8 cellular contexts compared by ENCODE assay signal in genomic region chr6:138105880-138106664, GRCh38. TPM values are rescaled to one million over a fixed set of nuclear protein-coding genes. Genes with fewer than 3 reads are reported as not detected.
A peak's percentile ranks its signal among the peaks of the same experiment; 100 is the strongest.
DNase-seq lines count a peak whose midpoint lies in the region; ATAC-seq, FAIRE-seq and TF ChIP-seq lines count a peak whose summit lies in the region.

No MANE protein-coding gene starts in this region.

- 7% methylated on average over 10 of the region's 10 CpGs for WGBS in K562 (ENCODE audit: insufficient coverage, low coverage, missing lambda C conversion rate)

- TF ChIP-seq RAD21 in K562 (CRISPR knock-in tag; conservative IDR thresholded peaks at IDR 0.05 in 1 of 2, IDR thresholded peaks at IDR 0.05 in 1 of 2) = no peak

- peaks cover 0 to 3% (median 0%) of the 10 kb centered on the region in 7 donors for H3K9me3 Mint-ChIP-seq in CD4-positive, CD25-positive, alpha-beta regulatory T cell

- no peak overlapping the region for H3K9ac ChIP-seq in K562 (ENCODE audit: insufficient read depth in 1 of 2, low read depth in 2 of 2, low read length in 2 of 2)

- H3K4me2 ChIP-seq in K562 (ENCODE audit: insufficient read depth, low read length) = no peak overlapping the region

- no peaks in the 10 kb centered on the region for H3K36me3 Mint-ChIP-seq in CD4-positive, CD25-positive, alpha-beta regulatory T cell

- POLR2A ChIA-PET in K562 (lab: Yijun Ruan, JAX) = interaction anchor here (0.5 to 0.9 kb wide), 4 partner anchors 101 to 791 kb away, joined by 3 to 6 read pairs (median 3); no protein-coding TSS in a partner anchor

- H3K27me3 Mint-ChIP-seq in CD4-positive, CD25-positive, alpha-beta regulatory T cell = peaks cover 32% of the 10 kb centered on the region

- no peaks in the 10 kb centered on the region for H3K9me1 ChIP-seq in K562 (ENCODE audit: control insufficient read depth, insufficient read depth, low read length)

- peaks cover 22% of the 10 kb centered on the region for H3K4me1 ChIP-seq in CD4-positive, CD25-positive, alpha-beta regulatory T cell (ENCODE audit: control insufficient read depth, insufficient read depth, low read length, poor library complexity, severe bottlenecking)
- H3K4me1 ChIP-seq in K562 (replicated peaks in 1 of 2; ENCODE audit: control insufficient read depth in 2 of 2, insufficient read depth in 2 of 2, low read length in 2 of 2) (peaks cover 0 to 12% of the 10 kb centered on the region in 2 experiments; a peak in 2 of 5 replicates), vagina (peaks cover 17% of the 10 kb centered on the region)

- H4K20me1 ChIP-seq in K562 (replicated peaks; ENCODE audit: control insufficient read depth, insufficient read depth, low read length) = no peaks in the 10 kb centered on the region; the same call in 1 of the 2 replicates

- no peak overlapping the region for H2AFZ ChIP-seq in K562 (ENCODE audit: low read depth, low read length)

- H3K4me1 Mint-ChIP-seq in CD4-positive, CD25-positive, alpha-beta regulatory T cell = peaks cover 9 to 30% (median 20%) of the 10 kb centered on the region in 4 donors

- peak in 1 of 3 donors; percentile 15 for DNase-seq in CD4-positive, CD25-positive, alpha-beta regulatory T cell
- DNase-seq in LoVo (ENCODE audit: low spot score) = peak; percentile 42
- no peak for DNase-seq in K562 (ENCODE audit: extremely low read depth in 1 of 4, low spot score in 3 of 4)
- no peak for DNase-seq in left lobe of liver (ENCODE audit: low spot score)
- no peak for DNase-seq in vagina (ENCODE audit: extremely low spot score in 2 of 2)
- DNase-seq in H4 (ENCODE audit: low spot score) = no peak
- no peak for DNase-seq in islet precursor cell

- TF ChIP-seq CTCF in K562 (IDR thresholded peaks at IDR 0.05 in 2 of 3, conservative IDR thresholded peaks at IDR 0.05 in 1 of 3; ENCODE audit: insufficient read depth in 2 of 3, low read depth in 1 of 3, low read length in 3 of 3) (no peak), vagina (IDR thresholded peaks at IDR 0.05) (no peak)

- H3K9me3 ChIP-seq in CD4-positive, CD25-positive, alpha-beta regulatory T cell (ENCODE audit: control insufficient read depth in 2 of 2, low read length in 2 of 2) = no peaks in the 10 kb centered on the region
- H3K9me3 ChIP-seq in K562 (replicated peaks; ENCODE audit: control insufficient read depth, insufficient read depth, low read depth, low read length) (no peaks in the 10 kb centered on the region), vagina (no peaks in the 10 kb centered on the region)

- peak overlapping the region; percentile 69 for H3K4me3 ChIP-seq in CD4-positive, CD25-positive, alpha-beta regulatory T cell (ENCODE audit: low read depth, low read length)
- no peak overlapping the region for H3K4me3 ChIP-seq in K562
- peak overlapping the region; percentile 72 to 93 for H3K4me3 ChIP-seq in vagina

- no peaks in the 10 kb centered on the region for H3K36me3 ChIP-seq in CD4-positive, CD25-positive, alpha-beta regulatory T cell (ENCODE audit: control insufficient read depth, insufficient read depth, low read length)
- H3K36me3 ChIP-seq in K562 (ENCODE audit: control insufficient read depth, insufficient read depth, low read length) = no peaks in the 10 kb centered on the region
- no peaks in the 10 kb centered on the region for H3K36me3 ChIP-seq in vagina

- intact Hi-C loops in K562 (cut with micrococcal nuclease) (loop anchor here (5.0 to 10.0 kb wide), 2 partner anchors 239 to 831 kb away; partner anchors contain the start of gene TNFAIP3), vagina (cut with DNase I) (loop anchor here (5.0 kb wide), 1 partner anchor 109 kb away; no protein-coding TSS in a partner anchor)

- ATAC-seq in CD4-positive, CD25-positive, alpha-beta regulatory T cell (ENCODE audit: low read depth in 2 of 2) = no peak
- ATAC-seq in K562 = no peak
- ATAC-seq in left lobe of liver = peak; percentile 9
- ATAC-seq in HG03097 (IDR thresholded peaks at IDR 0.05; ENCODE audit: low FRiP score, unreplicated experiment) = no peak

- FAIRE-seq in K562 (lab: Jason Lieb, UNC) = no peak

- peak overlapping the region; percentile 76 to 96 (median 90) for H3K4me3 Mint-ChIP-seq in CD4-positive, CD25-positive, alpha-beta regulatory T cell

- peak overlapping the region in 1 of 3 donors; percentile 43 for H3K27ac Mint-ChIP-seq in CD4-positive, CD25-positive, alpha-beta regulatory T cell

- no peak for TF ChIP-seq POLR2A in K562 (conservative IDR thresholded peaks at IDR 0.05)
- no peak for TF ChIP-seq POLR2A in vagina (IDR thresholded peaks at IDR 0.05)

- in situ Hi-C loops in K562 (cut with MboI) = no loop called here

- no TSS peak for BruUV-seq in K562 (replicated peaks; lab: Mats Ljungman, UMichigan)

- no peak for TF ChIP-seq EP300 in K562 (IDR thresholded peaks at IDR 0.05; ENCODE audit: low read length)

- CTCF ChIA-PET in K562 (lab: Yijun Ruan, JAX; ENCODE audit: low intra/inter-chr PET ratio) = interaction anchor here (0.7 kb wide), 1 partner anchor 102 kb away, joined by 3 read pairs; no protein-coding TSS in a partner anchor

- no peak overlapping the region for H3K27ac ChIP-seq in CD4-positive, CD25-positive, alpha-beta regulatory T cell (ENCODE audit: insufficient read depth, low read length, poor library complexity, severe bottlenecking)
- H3K27ac ChIP-seq in K562 (ENCODE audit: extremely low read depth, low read depth, low read length) (no peak overlapping the region), vagina (peak overlapping the region; percentile 96)

- H3K27me3 ChIP-seq in CD4-positive, CD25-positive, alpha-beta regulatory T cell (ENCODE audit: control insufficient read depth, insufficient read depth, low read length) = peaks cover 7% of the 10 kb centered on the region
- H3K27me3 ChIP-seq in K562 (ENCODE audit: control insufficient read depth in 2 of 2, insufficient read depth in 2 of 2, low read length in 2 of 2) = peaks cover 44 to 58% of the 10 kb centered on the region in 2 experiments
- H3K27me3 ChIP-seq in vagina = no peaks in the 10 kb centered on the region

- H3K79me2 ChIP-seq in K562 (ENCODE audit: control insufficient read depth, insufficient read depth, low read length) = no peaks in the 10 kb centered on the region

TF ChIP-seq in K562, 482 proteins besides CTCF, POLR2A, EP300 and RAD21 (continues in another document):
- TF ChIP-seq PCBP1 (IDR thresholded peaks at IDR 0.05; ENCODE audit: low read depth, low read length, poor library complexity, severe bottlenecking) (no peak), CBFA2T3 (IDR thresholded peaks at IDR 0.05) (no peak), ZNF507 (tag; conservative IDR thresholded peaks at IDR 0.05) (no peak), BMI1 (IDR thresholded peaks at IDR 0.05; ENCODE audit: low read length) (peak; percentile 47), SMARCB1 (IDR thresholded peaks at IDR 0.05; ENCODE audit: insufficient read length, low read depth) (no peak), JUNB (CRISPR knock-in tag; conservative IDR thresholded peaks at IDR 0.05) (no peak), HOXB6 (CRISPR knock-in tag; IDR thresholded peaks at IDR 0.05; ENCODE audit: borderline replicate concordance) (no peak)

RNA-seq across cellular contexts. Expression of gene PERP, which starts 1.1 kb away (rescaled TPM):
- total RNA-seq in CD4-positive, CD25-positive, alpha-beta regulatory T cell = 2.3 TPM
- polyA plus RNA-seq in CD4-positive, CD25-positive, alpha-beta regulatory T cell = 10 to 100 TPM in 2 of 4 donors, 1 to 10 TPM in 2; 4.0 to 12.4 (median 8.1) TPM
- total RNA-seq in K562 (2011; cell fraction: chromatin; rRNA removed; ENCODE audit: low replicate concordance) = not detected in 2 replicates
- total RNA-seq in K562 (2011; cell fraction: nucleolus; rRNA removed) = under 0.01 TPM in 1 of 2 replicates, not detected in the other
- not detected in 2 replicates for total RNA-seq in K562 (2011; cell fraction: nucleoplasm; rRNA removed)
- total RNA-seq in K562 (2014; rRNA removed) (0.04 and 0.05 TPM in 2 replicates), K562 (2014; rRNA removed; fragmentation: Illumina TruSeq; extraction: Trizol) (0.04 and 0.06 TPM in 2 replicates), K562 (2015; rRNA removed; fragmentation: Illumina TruSeq; extraction: Trizol) (0.04 TPM in 2 replicates), K562 (2021) (0.27 and 0.34 TPM in 2 replicates), left lobe of liver (36.4 TPM), vagina (279 TPM)
- polyA plus RNA-seq in K562 (2011; rRNA removed) (0.11 and 0.12 TPM in 2 replicates), K562 (2014; fragmentation: Illumina TruSeq; extraction: Trizol) (0.03 and 0.07 TPM in 2 replicates), K562 (2014; fragmentation: Nextera tagmentation; extraction: Ambion mirVana) (under 1 TPM in 1 of 2 experiments, not detected in 1; 0.01 TPM), K562 (2014; rRNA removed) (0.07 TPM in 1 of 2 replicates, not detected in the other)
- polyA plus RNA-seq in K562 (2011; cell fraction: cytosol; rRNA removed) = 0.07 and 0.12 TPM in 2 replicates
- polyA plus RNA-seq in K562 (2011; cell fraction: nucleus; rRNA removed) = 0.08 TPM in 1 of 2 replicates, not detected in the other
- polyA plus RNA-seq in K562 (2012) = 0.17 and 0.32 TPM in 2 replicates
- 0.09 TPM in 1 of 2 replicates, not detected in the other for polyA minus RNA-seq in K562 (2011; rRNA and poly(A)+ RNA removed)
- polyA minus RNA-seq in K562 (2011; cell fraction: cytosol; rRNA and poly(A)+ RNA removed) = 0.73 TPM in 1 of 2 replicates, not detected in the other
- polyA minus RNA-seq in K562 (2011; cell fraction: nucleus; rRNA and poly(A)+ RNA removed) = 0.13 and 0.22 TPM in 2 replicates
- total RNA-seq in H4 (2014; rRNA removed; shearing (Covaris generic)) = 40.0 and 47.8 TPM in 2 replicates

RNA-seq across cellular contexts. Expression of gene ARFGEF3, which starts 55.7 kb away (rescaled TPM):
- not detected for total RNA-seq in CD4-positive, CD25-positive, alpha-beta regulatory T cell
- polyA plus RNA-seq in CD4-positive, CD25-positive, alpha-beta regulatory T cell = not detected
- total RNA-seq in K562 (2011; cell fraction: chromatin; rRNA removed; ENCODE audit: low replicate concordance) = 0.02 and 0.04 TPM in 2 replicates
- not detected in 2 replicates for total RNA-seq in K562 (2011; cell fraction: nucleolus; rRNA removed)
- under 0.01 TPM in 1 of 2 replicates, not detected in the other for total RNA-seq in K562 (2011; cell fraction: nucleoplasm; rRNA removed)
- total RNA-seq in K562 (2014; rRNA removed) = not detected in 2 replicates
- not detected in 2 replicates for total RNA-seq in K562 (2014; rRNA removed; fragmentation: Illumina TruSeq; extraction: Trizol)
- total RNA-seq in K562 (2015; rRNA removed; fragmentation: Illumina TruSeq; extraction: Trizol) = not detected in 2 replicates
- total RNA-seq in K562 (2021) = 0.02 and 0.07 TPM in 2 replicates
- under 0.01 TPM in 1 of 2 replicates, not detected in the other for polyA plus RNA-seq in K562 (2011; rRNA removed)
- not detected in 2 replicates for polyA plus RNA-seq in K562 (2011; cell fraction: cytosol; rRNA removed)
- 0.01 TPM in 1 of 2 replicates, not detected in the other for polyA plus RNA-seq in K562 (2011; cell fraction: nucleus; rRNA removed)
- polyA plus RNA-seq in K562 (2012) = 0.01 TPM in 2 replicates
- not detected in 2 replicates for polyA plus RNA-seq in K562 (2014; fragmentation: Illumina TruSeq; extraction: Trizol)
- polyA plus RNA-seq in K562 (2014; fragmentation: Nextera tagmentation; extraction: Ambion mirVana) = not detected
- not detected in 2 replicates for polyA plus RNA-seq in K562 (2014; rRNA removed)
- polyA minus RNA-seq in K562 (2011; rRNA and poly(A)+ RNA removed) = not detected in 2 replicates
- polyA minus RNA-seq in K562 (2011; cell fraction: cytosol; rRNA and poly(A)+ RNA removed) = not detected in 2 replicates
- polyA minus RNA-seq in K562 (2011; cell fraction: nucleus; rRNA and poly(A)+ RNA removed) = under 0.01 TPM in 1 of 2 replicates, not detected in the other
- 0.18 TPM for total RNA-seq in left lobe of liver
- 2.2 TPM for total RNA-seq in vagina
- total RNA-seq in H4 (2014; rRNA removed; shearing (Covaris generic)) = 0.10 and 0.23 TPM in 2 replicates

Comparison
In these comparisons a context has a peak if more than half of its experiments do, and no peak if none do; other contexts are left out.
1. RNA of gene PERP, which starts 1.1 kb away (total RNA-seq): 279 TPM in vagina (single experiment), 40.0 to 47.8 TPM in H4 and 36.4 TPM in left lobe of liver (single experiment); 2.3 TPM in CD4-positive, CD25-positive, alpha-beta regulatory T cell (single experiment) and under 0.01 to 0.34 TPM in K562; every median in the first group is over 10 times any median in the second.